In the genomic region with DNA sequence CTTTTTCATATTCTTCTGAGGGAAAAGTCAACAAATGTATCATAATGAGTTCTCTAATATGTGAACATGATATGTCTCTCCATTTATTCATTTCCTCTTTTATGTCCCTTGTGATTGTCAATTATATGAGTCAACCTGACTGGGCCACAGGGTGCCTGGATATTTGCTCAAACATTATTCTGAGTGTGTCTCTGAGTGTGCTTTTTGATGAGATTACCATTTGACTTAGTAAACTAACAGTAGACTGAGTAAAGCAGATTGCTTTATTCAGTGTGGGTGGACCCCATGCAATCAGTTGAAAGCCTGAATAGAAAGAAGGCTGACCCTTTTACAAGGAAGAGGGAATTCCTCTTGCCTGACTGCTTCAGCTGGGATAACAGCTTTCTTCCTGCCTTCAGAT, we compare ENCODE assay signal across 21 cellular contexts.
A peak's percentile ranks its signal among the peaks of the same experiment; 100 is the strongest.
DNase-seq lines count a peak whose midpoint lies in the region; ATAC-seq, FAIRE-seq and TF ChIP-seq lines count a peak whose summit lies in the region.
"Had no signal": no experiment of that assay in that cellular context is flagged by ENCODE, and none has a peak within 500 bp of the region (broad histone marks: within the 10 kb centered on the region; RNA-seq: fewer than 3 reads in every experiment).

No MANE protein-coding gene starts in this region.

- H3K4me3 ChIP-seq in A549: no peak overlapping the region
- H3K4me3 ChIP-seq in HCT116 (replicated peaks in 1 of 2; ENCODE audit: low read depth in 1 of 2, low read length in 2 of 2): no peak overlapping the region
- H3K4me3 ChIP-seq in smooth muscle cell: no peak overlapping the region
- H3K4me3 ChIP-seq: suprapubic skin had no signal

- H3K36me3 ChIP-seq in HCT116 (ENCODE audit: control insufficient read depth in 1 of 2, insufficient read depth in 2 of 2, low read length in 2 of 2) (no peaks in the 10 kb centered on the region), smooth muscle cell (ENCODE audit: low read depth) (no peaks in the 10 kb centered on the region)
- H3K36me3 ChIP-seq: brain microvascular endothelial cell, suprapubic skin had no signal

- TF ChIP-seq RAD21 in A549 (conservative IDR thresholded peaks at IDR 0.05 in 1 of 2, IDR thresholded peaks at IDR 0.05 in 1 of 2) (no peak), HCT116 (IDR thresholded peaks at IDR 0.05; ENCODE audit: low read depth) (no peak)

- TF ChIP-seq CTCF in A549 (IDR thresholded peaks at IDR 0.05): no peak
- TF ChIP-seq CTCF in HCT116 (IDR thresholded peaks at IDR 0.05 in 2 of 3, conservative IDR thresholded peaks at IDR 0.05 in 1 of 3; ENCODE audit: borderline replicate concordance in 1 of 3, insufficient read depth in 1 of 3, low read depth in 2 of 3, low read length in 2 of 3): no peak
- TF ChIP-seq CTCF in GM10266 (IDR thresholded peaks at IDR 0.05; ENCODE audit: control insufficient read depth, insufficient read depth, low read depth, missing control alignments): no peak
- no peak for TF ChIP-seq CTCF in smooth muscle cell (IDR thresholded peaks at IDR 0.05; ENCODE audit: borderline replicate concordance, insufficient read depth, poor library complexity, severe bottlenecking)

- H3K79me2 ChIP-seq in HCT116 (ENCODE audit: insufficient read depth, low read length) (peaks cover 9% of the 10 kb centered on the region; the same call in 1 of the 2 replicates), smooth muscle cell (ENCODE audit: low read depth) (no peaks in the 10 kb centered on the region)

- intact Hi-C loops in HCT116 (cut with micrococcal nuclease): no loop called here

- TF ChIP-seq EP300 in A549 (IDR thresholded peaks at IDR 0.05): no peak

- no peaks in the 10 kb centered on the region for H3K4me1 ChIP-seq in A549
- H3K4me1 ChIP-seq in HCT116 (ENCODE audit: control insufficient read depth in 1 of 2, insufficient read depth in 2 of 2, low read length in 2 of 2): peaks cover 0 to 10% of the 10 kb centered on the region in 2 experiments; a peak in 1 of 4 replicates
- no peaks in the 10 kb centered on the region for H3K4me1 ChIP-seq in smooth muscle cell (ENCODE audit: low read depth)
- H3K4me1 ChIP-seq: suprapubic skin had no signal

- no TSS peak for BruUV-seq in HCT116 (replicated peaks; lab: Mats Ljungman, UMichigan)

- H3K9ac ChIP-seq in HCT116 (ENCODE audit: low read length): no peak overlapping the region
- H3K9ac ChIP-seq in smooth muscle cell (ENCODE audit: low read depth): no peak overlapping the region

- no peak for FAIRE-seq in A549 (lab: Jason Lieb, UNC)

- H3F3A ChIP-seq in smooth muscle cell (ENCODE audit: low read depth): no peaks in the 10 kb centered on the region

- RAD21 ChIA-PET in HCT116 (lab: Charles Lee; ENCODE audit: low non-redundant PET in 1 of 2, low total read pairs in 2 of 2, uncharacterized antibody in 2 of 2, unreplicated experiment in 2 of 2): no interaction called here

- H3K9me3 ChIP-seq in A549: peaks cover 23% of the 10 kb centered on the region
- H3K9me3 ChIP-seq in HCT116 (ENCODE audit: control insufficient read depth in 1 of 2, insufficient read depth in 1 of 2, low read depth in 1 of 2, low read length in 2 of 2): no peaks in the 10 kb centered on the region
- H3K9me3 ChIP-seq in smooth muscle cell (replicated peaks; ENCODE audit: low read depth): no peaks in the 10 kb centered on the region
- H3K9me3 ChIP-seq: suprapubic skin had no signal

- no peak for TF ChIP-seq POLR2A in A549 (IDR thresholded peaks at IDR 0.05; ENCODE audit: low read length)
- no peak for TF ChIP-seq POLR2A in HCT116 (IDR thresholded peaks at IDR 0.05; ENCODE audit: borderline replicate concordance, extremely low read depth, insufficient read depth, insufficient read length)

- POLR2A ChIA-PET in A549 (lab: Yijun Ruan, JAX): no interaction called here
- POLR2A ChIA-PET in HCT116 (lab: Charles Lee): no interaction called here

- no peak overlapping the region for H3K27ac ChIP-seq in A549
- H3K27ac ChIP-seq in HCT116 (ENCODE audit: low read depth, low read length): no peak overlapping the region
- no peak overlapping the region for H3K27ac ChIP-seq in smooth muscle cell (ENCODE audit: low read depth)
- H3K27ac ChIP-seq: brain microvascular endothelial cell, suprapubic skin had no signal

- CTCF ChIA-PET in A549 (lab: Yijun Ruan, JAX): no interaction called here
- CTCF ChIA-PET in HCT116 (lab: Charles Lee): no interaction called here

- H2AFZ ChIP-seq in HCT116 (ENCODE audit: low read depth, low read length, poor library complexity, severe bottlenecking): no peak overlapping the region
- H2AFZ ChIP-seq in smooth muscle cell (ENCODE audit: low read depth): no peak overlapping the region

- no peaks in the 10 kb centered on the region for H3K9me2 ChIP-seq in HCT116 (ENCODE audit: insufficient read depth)

- ATAC-seq in A549 (peak in 1 of 2 experiments; percentile 30; a peak in 1 of 6 replicates), HCT116 (no peak)
- ATAC-seq: activated CD8-positive, alpha-beta T cell treated with anti-CD3 and anti-CD28 coated beads, Interleukin-2, amount 10 ng/mL, durations not matched to agents 7 days and 5 days; left lobe of liver had no signal

- H3K4me2 ChIP-seq in A549 (0 out of 3 replicates have a peak overlapping the region, but pooled peaks have one; percentile 5), HCT116 (ENCODE audit: low read length) (0 out of 2 replicates have a peak overlapping the region, but pooled peaks have one; percentile 6), smooth muscle cell (no peak overlapping the region)

- DNase-seq in A549 (ENCODE audit: low read depth in 1 of 2, low spot score in 1 of 2) (peak in 1 of 2 experiments; percentile 12), HCT116 (ENCODE audit: low read depth, low spot score) (no peak), NCI-H69 (lab: John Stamatoyannopoulos, UW) (peak; percentile 98), astrocyte of the hippocampus (ENCODE audit: low read depth, low spot score) (peak; percentile 11), GM10266 (ENCODE audit: extremely low spot score) (no peak), NCI-H146 (lab: John Stamatoyannopoulos, UW) (no peak), smooth muscle cell (lab: John Stamatoyannopoulos, UW; ENCODE audit: unreplicated experiment) (no peak)
- DNase-seq in activated CD4-positive, alpha-beta T cell treated with anti-CD3 and anti-CD28 coated beads for 48 hours: no peak
- DNase-seq: activated CD4-positive, alpha-beta T cell treated with anti-CD3 and anti-CD28 coated beads for 1 hour; activated CD8-positive, alpha-beta T cell treated with anti-CD3 and anti-CD28 coated beads, Interleukin-2, amount 10 ng/mL, durations not matched to agents 7 days and 5 days; activated gamma-delta T cell; activated T-cell treated with anti-CD3 and anti-CD28 coated beads for 4 hours; brain microvascular endothelial cell; effector CD4-positive, alpha-beta T cell; erythroblast; HCEC 1CT; NCI-H1105; nucleus accumbens; stimulated activated CD4-positive, alpha-beta T cell treated with anti-CD3 and anti-CD28 coated beads, Interleukin-1b, Interleukin-23, amount 100 ng/mL, for 48 hours had no signal

- H3K27me3 ChIP-seq in HCT116 (ENCODE audit: insufficient read depth, low read length) (no peaks in the 10 kb centered on the region), smooth muscle cell (ENCODE audit: low read depth) (no peaks in the 10 kb centered on the region)
- H3K27me3 ChIP-seq: brain microvascular endothelial cell, suprapubic skin had no signal

- H4K20me1 ChIP-seq in HCT116 (ENCODE audit: insufficient read depth) (no peaks in the 10 kb centered on the region), smooth muscle cell (ENCODE audit: low read depth) (no peaks in the 10 kb centered on the region)

TF ChIP-seq in A549, 52 proteins besides CTCF, POLR2A, EP300 and RAD21 (continues in another document):
- TF ChIP-seq SMC3 (IDR thresholded peaks at IDR 0.05) (no peak), CBX8 (IDR thresholded peaks at IDR 0.05) (no peak), CHD4 (IDR thresholded peaks at IDR 0.05; ENCODE audit: borderline replicate concordance) (no peak), CHD2 (IDR thresholded peaks at IDR 0.05; ENCODE audit: low read length, partially characterized antibody) (no peak), KDM1A (IDR thresholded peaks at IDR 0.05; ENCODE audit: low read depth) (no peak), NR3C1 (IDR thresholded peaks at IDR 0.05) (no peak), ZFP36 (IDR thresholded peaks at IDR 0.05; ENCODE audit: borderline replicate concordance, partially characterized antibody) (no peak), MAFK (IDR thresholded peaks at IDR 0.05; ENCODE audit: partially characterized antibody) (no peak), RNF2 (IDR thresholded peaks at IDR 0.05; ENCODE audit: borderline replicate concordance, low read depth) (no peak), GATA3 (IDR thresholded peaks at IDR 0.05; ENCODE audit: borderline replicate concordance) (no peak)

TF ChIP-seq in HCT116, 20 proteins besides CTCF, POLR2A, EP300 and RAD21:
- no peak for TF ChIP-seq SIN3A (IDR thresholded peaks at IDR 0.05; ENCODE audit: low read depth)
- TF ChIP-seq EGR1 (IDR thresholded peaks at IDR 0.05; ENCODE audit: low read depth): peak; percentile 37; the same call in 1 of the 2 replicates
- peak; percentile 40 for TF ChIP-seq JUND (IDR thresholded peaks at IDR 0.05)
- TF ChIP-seq FOSL1 (IDR thresholded peaks at IDR 0.05; ENCODE audit: low read depth): peak; percentile 56
- TF ChIP-seq SP1 (IDR thresholded peaks at IDR 0.05; ENCODE audit: low read depth): 0 out of 2 replicates have a peak, but pooled peaks have one; percentile 12
- TF ChIP-seq ATF3 (IDR thresholded peaks at IDR 0.05): no peak

Comparison
In these comparisons a context has a peak if more than half of its experiments do, and no peak if none do; other contexts are left out.
1. DNase-seq: peak in NCI-H69 (single experiment) and astrocyte of the hippocampus (single experiment); none in HCT116 (single experiment), GM10266 (single experiment), activated CD4-positive, alpha-beta T cell treated with anti-CD3 and anti-CD28 coated beads for 48 hours (single experiment), NCI-H146 (single experiment) and smooth muscle cell (single experiment).